ENCODE assay signal across 3 cellular contexts in genomic region chr19:17752865-17753639, GRCh38.
TF ChIP-seq lines count a peak whose summit lies in the region.

No MANE protein-coding gene starts in this region.

TF ChIP-seq in SK-N-SH treated with all-trans-retinoic acid at 6 μM for 48 hours, 23 proteins besides CTCF, POLR2A, EP300 and RAD21:
- no peak for TF ChIP-seq GLIS3 (CRISPR knock-in tag; IDR thresholded peaks at IDR 0.05)
- peak; percentile 97 for TF ChIP-seq ZFP3 (CRISPR knock-in tag; IDR thresholded peaks at IDR 0.05)

TF ChIP-seq in SK-N-SH, 30 proteins besides CTCF, POLR2A, EP300 and RAD21:
- no peak for TF ChIP-seq YY1 (IDR thresholded peaks at IDR 0.05; ENCODE audit: low read depth)
- no peak for TF ChIP-seq GABPA (IDR thresholded peaks at IDR 0.05; ENCODE audit: low read depth)
- TF ChIP-seq SMC3 (IDR thresholded peaks at IDR 0.05; ENCODE audit: low read depth, low read length): no peak
- TF ChIP-seq GATA2 (CRISPR knock-in tag; IDR thresholded peaks at IDR 0.05): no peak
- no peak for TF ChIP-seq USF1 (IDR thresholded peaks at IDR 0.05; ENCODE audit: borderline replicate concordance, low read depth)
- TF ChIP-seq IRF3 (IDR thresholded peaks at IDR 0.05; ENCODE audit: low read depth, low read length): no peak
- TF ChIP-seq JUND (IDR thresholded peaks at IDR 0.05): no peak
- no peak for TF ChIP-seq RFX5 (IDR thresholded peaks at IDR 0.05; ENCODE audit: low read length)
- TF ChIP-seq CHD2 (IDR thresholded peaks at IDR 0.05; ENCODE audit: low read length, partially characterized antibody): no peak
- no peak for TF ChIP-seq NFIC (IDR thresholded peaks at IDR 0.05; ENCODE audit: borderline replicate concordance)
- no peak for TF ChIP-seq RCOR1 (IDR thresholded peaks at IDR 0.05; ENCODE audit: low read length)
- TF ChIP-seq MAX (IDR thresholded peaks at IDR 0.05; ENCODE audit: low read depth): no peak
- TF ChIP-seq EZH2phosphoT487 (IDR thresholded peaks at IDR 0.05; ENCODE audit: borderline replicate concordance, low read depth): no peak
- TF ChIP-seq FOXJ3 (CRISPR knock-in tag; IDR thresholded peaks at IDR 0.05): no peak

TF ChIP-seq in K562, 482 proteins besides CTCF, POLR2A, EP300 and RAD21:
- no peak for TF ChIP-seq HIVEP1 (CRISPR knock-in tag; IDR thresholded peaks at IDR 0.05)
- TF ChIP-seq ZNF354B (CRISPR knock-in tag; IDR thresholded peaks at IDR 0.05): no peak
- no peak for TF ChIP-seq SIN3B (IDR thresholded peaks at IDR 0.05; ENCODE audit: low read depth)
- TF ChIP-seq HDAC6 (IDR thresholded peaks at IDR 0.05; ENCODE audit: low read depth, low read length): no peak
- no peak for TF ChIP-seq PTBP1 (IDR thresholded peaks at IDR 0.05; ENCODE audit: low read depth, low read length)
- no peak for TF ChIP-seq ZNF551 (CRISPR knock-in tag; IDR thresholded peaks at IDR 0.05)
- no peak for TF ChIP-seq PKNOX1 (IDR thresholded peaks at IDR 0.05)
- peak; percentile 7; the same call in 1 of the 2 replicates for TF ChIP-seq BCOR (IDR thresholded peaks at IDR 0.05)
- TF ChIP-seq SNIP1 (IDR thresholded peaks at IDR 0.05; ENCODE audit: low read depth): no peak
- no peak for TF ChIP-seq NRF1 (conservative IDR thresholded peaks at IDR 0.05 in 1 of 2, IDR thresholded peaks at IDR 0.05 in 1 of 2)
- no peak for TF ChIP-seq BACH1 (tag; IDR thresholded peaks at IDR 0.05)
- TF ChIP-seq PRPF4 (IDR thresholded peaks at IDR 0.05; ENCODE audit: insufficient read depth, low read depth, low read length, poor library complexity, severe bottlenecking): no peak
- no peak for TF ChIP-seq ZNF584 (CRISPR knock-in tag; IDR thresholded peaks at IDR 0.05; ENCODE audit: low read depth)
- TF ChIP-seq BRF1 (IDR thresholded peaks at IDR 0.05; ENCODE audit: borderline replicate concordance, extremely low read depth, insufficient read length): no peak
- peak; percentile 91 for TF ChIP-seq ZNF121 (CRISPR knock-in tag; conservative IDR thresholded peaks at IDR 0.05)
- no peak for TF ChIP-seq MXD1 (CRISPR knock-in tag; IDR thresholded peaks at IDR 0.05; ENCODE audit: borderline replicate concordance, poor library complexity, severe bottlenecking)
- no peak for TF ChIP-seq ZNF408 (CRISPR knock-in tag; IDR thresholded peaks at IDR 0.05; ENCODE audit: low read depth)
